ENCODE assay signal across 8 cellular contexts in the genomic region with DNA sequence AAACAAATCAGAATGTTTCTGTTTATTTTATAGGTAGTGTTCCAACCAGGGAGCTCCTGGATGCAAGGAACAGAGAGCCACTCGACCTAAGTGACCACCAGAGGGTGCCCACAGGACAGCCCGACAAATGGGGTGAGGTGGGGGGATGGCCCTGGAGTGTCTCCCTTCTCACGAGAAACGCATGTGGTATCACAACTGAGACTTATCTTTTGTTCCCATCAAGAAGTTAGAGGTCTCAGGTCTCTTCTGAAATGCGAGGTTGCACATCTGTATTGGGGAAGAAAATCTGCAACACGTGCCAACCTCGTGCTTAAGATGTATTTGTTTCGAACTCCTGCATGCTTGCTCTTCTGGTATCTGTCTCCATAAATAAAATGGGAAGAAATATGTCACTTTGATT.
DNase-seq lines count a peak whose midpoint lies in the region; ATAC-seq, FAIRE-seq and TF ChIP-seq lines count a peak whose summit lies in the region.

No MANE protein-coding gene starts in this region.

- H3K9me3 Mint-ChIP-seq in nephron progenitor cell (peaks cover 20% of the 10 kb centered on the region), T-cell (peaks cover 0 to 4% (median 0%) of the 10 kb centered on the region in 3 donors)
- no peaks in the 10 kb centered on the region for H3K9me3 Mint-ChIP-seq in activated CD4-positive, alpha-beta memory T cell treated with anti-CD3 and anti-CD28 coated beads, Interleukin-2, amount 10 ng/mL, durations not matched to agents 7 days and 5 days

- DNase-seq in ELF-1 (ENCODE audit: low read depth, low spot score) (peak; percentile 54), HTR-8/SVneo (ENCODE audit: insufficient read length, low spot score) (peak; percentile 22), breast epithelium (ENCODE audit: low spot score in 2 of 2) (no peak), nephron progenitor cell (peak; percentile 8), HCEC 1CT (no peak), T-cell (no peak), NCI-H510A treated with DMSO at 0.1 percent for 48 hours (lab: John Stamatoyannopoulos, UW) (no peak)
- DNase-seq in activated CD4-positive, alpha-beta memory T cell treated with anti-CD3 and anti-CD28 coated beads, Interleukin-2, amount 10 ng/mL, durations not matched to agents 7 days and 5 days, result no peak

- peak in 2 of 3 donors; percentile 11 to 20 for TF ChIP-seq CTCF in breast epithelium (IDR thresholded peaks at IDR 0.05)
- TF ChIP-seq CTCF in nephron progenitor cell (IDR thresholded peaks at IDR 0.05), result no peak

- H3K4me1 Mint-ChIP-seq in nephron progenitor cell (peaks cover 20% of the 10 kb centered on the region), T-cell (peaks cover 4 to 13% (median 5%) of the 10 kb centered on the region in 3 donors)
- no peaks in the 10 kb centered on the region for H3K4me1 Mint-ChIP-seq in activated CD4-positive, alpha-beta memory T cell treated with anti-CD3 and anti-CD28 coated beads, Interleukin-2, amount 10 ng/mL, durations not matched to agents 7 days and 5 days

- TF ChIP-seq POLR2A in breast epithelium (IDR thresholded peaks at IDR 0.05), result no peak

- no peak overlapping the region for H3K27ac ChIP-seq in breast epithelium

- no peaks in the 10 kb centered on the region for H3K27me3 ChIP-seq in breast epithelium

- no peak overlapping the region for H3K4me3 ChIP-seq in breast epithelium

- H3K4me3 Mint-ChIP-seq in nephron progenitor cell, result no peak overlapping the region
- no peak overlapping the region for H3K4me3 Mint-ChIP-seq in T-cell
- no peak overlapping the region for H3K4me3 Mint-ChIP-seq in activated CD4-positive, alpha-beta memory T cell treated with anti-CD3 and anti-CD28 coated beads, Interleukin-2, amount 10 ng/mL, durations not matched to agents 7 days and 5 days

- intact Hi-C loops in breast epithelium (cut with DNase I; ENCODE audit: low total_unique reads), result loop anchor here (2.0 kb wide), 1 partner anchor 74 kb away; no protein-coding TSS in a partner anchor

- H3K36me3 Mint-ChIP-seq in nephron progenitor cell (ENCODE audit: low read depth), result peaks cover 24% of the 10 kb centered on the region
- no peaks in the 10 kb centered on the region for H3K36me3 Mint-ChIP-seq in T-cell
- no peaks in the 10 kb centered on the region for H3K36me3 Mint-ChIP-seq in activated CD4-positive, alpha-beta memory T cell treated with anti-CD3 and anti-CD28 coated beads, Interleukin-2, amount 10 ng/mL, durations not matched to agents 7 days and 5 days (ENCODE audit: low read depth)

- peaks cover 0 to 5% of the 10 kb centered on the region in 2 donors for H3K9me3 ChIP-seq in breast epithelium

- POLR2A ChIA-PET in T-cell (lab: Charles Lee), result no interaction called here
- POLR2A ChIA-PET in activated CD4-positive, alpha-beta memory T cell treated with anti-CD3 and anti-CD28 coated beads, Interleukin-2, amount 10 ng/mL, durations not matched to agents 7 days and 5 days (lab: Charles Lee), result no interaction called here

- no peak for FAIRE-seq in HTR-8/SVneo (lab: Jason Lieb, UNC)

- no peaks in the 10 kb centered on the region for H3K4me1 ChIP-seq in breast epithelium

- CTCF ChIA-PET in T-cell (lab: Charles Lee), result no interaction called here
- CTCF ChIA-PET in activated CD4-positive, alpha-beta memory T cell treated with anti-CD3 and anti-CD28 coated beads, Interleukin-2, amount 10 ng/mL, durations not matched to agents 7 days and 5 days (lab: Charles Lee), result interaction anchor here (1.1 to 1.7 kb wide), 2 partner anchors 221 to 446 kb away, joined by 5 to 7 read pairs; no protein-coding TSS in a partner anchor

- peaks cover 3% of the 10 kb centered on the region for H3K27me3 Mint-ChIP-seq in nephron progenitor cell (ENCODE audit: low read depth, poor library complexity)
- peaks cover 4 to 38% of the 10 kb centered on the region in 2 donors for H3K27me3 Mint-ChIP-seq in T-cell
- H3K27me3 Mint-ChIP-seq in activated CD4-positive, alpha-beta memory T cell treated with anti-CD3 and anti-CD28 coated beads, Interleukin-2, amount 10 ng/mL, durations not matched to agents 7 days and 5 days, result peaks cover 17% of the 10 kb centered on the region

- ATAC-seq in T-cell (replicated peaks in 1 of 4), result no peak

- no peaks in the 10 kb centered on the region for H3K36me3 ChIP-seq in breast epithelium

- H3K27ac Mint-ChIP-seq in nephron progenitor cell (no peak overlapping the region), T-cell (no peak overlapping the region)
- no peak overlapping the region for H3K27ac Mint-ChIP-seq in activated CD4-positive, alpha-beta memory T cell treated with anti-CD3 and anti-CD28 coated beads, Interleukin-2, amount 10 ng/mL, durations not matched to agents 7 days and 5 days

Comparison
In these comparisons a context has a peak if more than half of its experiments do, and no peak if none do; other contexts are left out.
1. DNase-seq: peak in ELF-1 (single experiment), HTR-8/SVneo (single experiment) and nephron progenitor cell (single experiment); none in breast epithelium (0 of 2), HCEC 1CT (single experiment), T-cell (0 of 34), activated CD4-positive, alpha-beta memory T cell treated with anti-CD3 and anti-CD28 coated beads, Interleukin-2, amount 10 ng/mL, durations not matched to agents 7 days and 5 days (single experiment) and NCI-H510A treated with DMSO at 0.1 percent for 48 hours (single experiment).